Comparison of ENCODE assay signal across 18 cellular contexts in genomic region chr13:57604442-57604841, GRCh38. TPM values are rescaled to one million over a fixed set of nuclear protein-coding genes. Genes with fewer than 3 reads are reported as not detected.
DNase-seq lines count a peak whose midpoint lies in the region; ATAC-seq, FAIRE-seq and TF ChIP-seq lines count a peak whose summit lies in the region.
"Had no signal": no experiment of that assay in that cellular context is flagged by ENCODE, and none has a peak within 500 bp of the region (broad histone marks: within the 10 kb centered on the region; RNA-seq: fewer than 3 reads in every experiment).

No MANE protein-coding gene starts in this region.

- H3K4me1 Mint-ChIP-seq in WTC11 = peaks cover 36% of the 10 kb centered on the region
- H3K4me1 Mint-ChIP-seq: CD4-positive, alpha-beta memory T cell had no signal

- H3K56ac ChIP-seq in mesendoderm (ENCODE audit: low read length) = no peak overlapping the region

- H3K4me3 ChIP-seq in HUES64 (ENCODE audit: low read length) (no peak overlapping the region; the same call in 1 of the 2 replicates), mesendoderm (ENCODE audit: low read length) (no peak overlapping the region), vagina (no peak overlapping the region), pancreas (no peak overlapping the region)
- H3K4me3 ChIP-seq: A549 had no signal

- H3K27ac ChIP-seq in HUES64 (ENCODE audit: low read depth, low read length) (peak overlapping the region; percentile 1; the same call in 1 of the 2 replicates), mesendoderm (ENCODE audit: low read depth, low read length) (no peak overlapping the region), vagina (no peak overlapping the region), pancreas (no peak overlapping the region)
- H3K27ac ChIP-seq: A549, C4-2B had no signal

- no peak overlapping the region for H3K4ac ChIP-seq in mesendoderm (ENCODE audit: low read depth, low read length)

- no peaks in the 10 kb centered on the region for H3K79me1 ChIP-seq in mesendoderm (ENCODE audit: low read length)

- no peaks in the 10 kb centered on the region for H3K27me3 ChIP-seq in HUES64 (ENCODE audit: insufficient read depth, low read length)
- H3K27me3 ChIP-seq in mesendoderm (ENCODE audit: insufficient read depth, low read length, poor library complexity) = no peaks in the 10 kb centered on the region
- H3K27me3 ChIP-seq in vagina = no peaks in the 10 kb centered on the region
- H3K27me3 ChIP-seq in pancreas = no peaks in the 10 kb centered on the region
- H3K27me3 ChIP-seq: BE2C had no signal

- no peak for DNase-seq in WTC11 (ENCODE audit: low spot score)
- DNase-seq in mesendoderm = peak; percentile 28
- DNase-seq in NCI-H1417 treated with DMSO at 0.1 percent for 48 hours (lab: John Stamatoyannopoulos, UW) = no peak
- DNase-seq in vagina (ENCODE audit: extremely low spot score in 2 of 2) = no peak
- no peak for DNase-seq in pancreas
- DNase-seq: BE2C; CD4-positive, alpha-beta memory T cell; DND-41; GDM1 had no signal

- H3K4me2 ChIP-seq in mesendoderm (ENCODE audit: low read length) = no peak overlapping the region
- H3K4me2 ChIP-seq: A549 had no signal

- H2BK5ac ChIP-seq in mesendoderm (ENCODE audit: low read length) = no peak overlapping the region

- no peaks in the 10 kb centered on the region for H3K9me3 ChIP-seq in HUES64 (ENCODE audit: insufficient read depth, low read depth, low read length)
- H3K9me3 ChIP-seq in vagina = no peaks in the 10 kb centered on the region
- no peaks in the 10 kb centered on the region for H3K9me3 ChIP-seq in pancreas
- H3K9me3 ChIP-seq: A549, BE2C had no signal

- H2BK15ac ChIP-seq in mesendoderm (replicated peaks; ENCODE audit: low read depth) = no peak overlapping the region

- no peaks in the 10 kb centered on the region for H3K79me2 ChIP-seq in mesendoderm (ENCODE audit: control insufficient read depth, insufficient read depth, low read length)

- H3K27ac Mint-ChIP-seq in WTC11 = 0 out of 2 replicates have a peak overlapping the region, but pooled peaks have one; percentile 73
- H3K27ac Mint-ChIP-seq: CD4-positive, alpha-beta memory T cell had no signal

- no peak overlapping the region for H2AK5ac ChIP-seq in mesendoderm (ENCODE audit: low read length)

- ATAC-seq in WTC11 = peak; percentile 86
- no peak for ATAC-seq in pancreas
- ATAC-seq in GM21447 (IDR thresholded peaks at IDR 0.05; ENCODE audit: unreplicated experiment) = no peak
- ATAC-seq: A549, HepG2 had no signal

- 15% methylated on average over 2 of the region's 2 CpGs for WGBS in HUES64
- WGBS in mesendoderm (ENCODE audit: extremely low coverage, insufficient coverage, low lambda C conversion rate) = no CpG with 5 or more reads among the region's 2 CpGs
- 83 to 84% methylated on average over 2 of the region's 2 CpGs for WGBS in pancreas, 2 donors

- H3K36me3 ChIP-seq in HUES64 (ENCODE audit: insufficient read depth, low read length) (no peaks in the 10 kb centered on the region), mesendoderm (ENCODE audit: control insufficient read depth, insufficient read depth, low read length) (no peaks in the 10 kb centered on the region), vagina (no peaks in the 10 kb centered on the region), pancreas (no peaks in the 10 kb centered on the region)
- H3K36me3 ChIP-seq: BE2C had no signal

- CTCF ChIA-PET in WTC11 (lab: Charles Lee) = interaction anchor here (1.0 to 2.5 kb wide), 3 partner anchors 20 to 29 kb away, joined by 3 to 33 read pairs (median 9); no protein-coding TSS in a partner anchor

- H3K9me3 Mint-ChIP-seq in WTC11 = peaks cover 3% of the 10 kb centered on the region; the same call in 1 of the 2 replicates

- peak overlapping the region; percentile 48 for H3K4me3 Mint-ChIP-seq in WTC11
- H3K4me3 Mint-ChIP-seq: CD4-positive, alpha-beta memory T cell had no signal

- intact Hi-C loops in vagina (cut with DNase I) = no loop called here
- intact Hi-C loops in pancreas (cut with DNase I) = no loop called here

- POLR2A ChIA-PET in WTC11 (lab: Charles Lee) = no interaction called here

- no peak for FAIRE-seq in pancreas (lab: Jason Lieb, UNC)
- FAIRE-seq: A549, GM12892, H54, HepG2 had no signal

- no peak overlapping the region for H4K8ac ChIP-seq in mesendoderm (ENCODE audit: low read depth, low read length)

- peaks cover 40% of the 10 kb centered on the region for H3K4me1 ChIP-seq in HUES64 (ENCODE audit: insufficient read depth, low read length)
- no peaks in the 10 kb centered on the region for H3K4me1 ChIP-seq in mesendoderm (ENCODE audit: control insufficient read depth, low read depth, low read length)
- H3K4me1 ChIP-seq in vagina = no peaks in the 10 kb centered on the region
- no peaks in the 10 kb centered on the region for H3K4me1 ChIP-seq in pancreas
- H3K4me1 ChIP-seq: A549, BE2C had no signal

- no peaks in the 10 kb centered on the region for H3K36me3 Mint-ChIP-seq in WTC11
- H3K36me3 Mint-ChIP-seq: CD4-positive, alpha-beta memory T cell had no signal

- H3K18ac ChIP-seq in mesendoderm (ENCODE audit: low read length) = no peak overlapping the region

- H3K27me3 Mint-ChIP-seq in WTC11 (ENCODE audit: low read depth) = no peaks in the 10 kb centered on the region
- H3K27me3 Mint-ChIP-seq: CD4-positive, alpha-beta memory T cell had no signal

- TF ChIP-seq CTCF in WTC11 (IDR thresholded peaks at IDR 0.05) (no peak), vagina (IDR thresholded peaks at IDR 0.05) (no peak), pancreas (IDR thresholded peaks at IDR 0.05) (no peak)

- no peak overlapping the region for H2BK120ac ChIP-seq in mesendoderm (ENCODE audit: low read depth, low read length)

- TF ChIP-seq POLR2A in vagina (IDR thresholded peaks at IDR 0.05) = no peak

- H3K9ac ChIP-seq in HUES64 (ENCODE audit: low read depth, low read length) (no peak overlapping the region), mesendoderm (ENCODE audit: low read length) (no peak overlapping the region)

- no peak overlapping the region for H4K5ac ChIP-seq in mesendoderm (ENCODE audit: low read length)

- no peak overlapping the region for H3K23ac ChIP-seq in mesendoderm (ENCODE audit: low read length)

TF ChIP-seq in WTC11, 78 proteins besides CTCF, POLR2A, EP300 and RAD21 (continues in another document):
- TF ChIP-seq SMAD4 (CRISPR knock-in tag; IDR thresholded peaks at IDR 0.05) (no peak), NFATC4 (CRISPR knock-in tag; IDR thresholded peaks at IDR 0.05) (no peak), EMX1 (CRISPR knock-in tag; IDR thresholded peaks at IDR 0.05) (no peak), ZNF232 (CRISPR knock-in tag; IDR thresholded peaks at IDR 0.05) (no peak), CREM (CRISPR knock-in tag; IDR thresholded peaks at IDR 0.05) (no peak)
- TF ChIP-seq, protein P1, sequence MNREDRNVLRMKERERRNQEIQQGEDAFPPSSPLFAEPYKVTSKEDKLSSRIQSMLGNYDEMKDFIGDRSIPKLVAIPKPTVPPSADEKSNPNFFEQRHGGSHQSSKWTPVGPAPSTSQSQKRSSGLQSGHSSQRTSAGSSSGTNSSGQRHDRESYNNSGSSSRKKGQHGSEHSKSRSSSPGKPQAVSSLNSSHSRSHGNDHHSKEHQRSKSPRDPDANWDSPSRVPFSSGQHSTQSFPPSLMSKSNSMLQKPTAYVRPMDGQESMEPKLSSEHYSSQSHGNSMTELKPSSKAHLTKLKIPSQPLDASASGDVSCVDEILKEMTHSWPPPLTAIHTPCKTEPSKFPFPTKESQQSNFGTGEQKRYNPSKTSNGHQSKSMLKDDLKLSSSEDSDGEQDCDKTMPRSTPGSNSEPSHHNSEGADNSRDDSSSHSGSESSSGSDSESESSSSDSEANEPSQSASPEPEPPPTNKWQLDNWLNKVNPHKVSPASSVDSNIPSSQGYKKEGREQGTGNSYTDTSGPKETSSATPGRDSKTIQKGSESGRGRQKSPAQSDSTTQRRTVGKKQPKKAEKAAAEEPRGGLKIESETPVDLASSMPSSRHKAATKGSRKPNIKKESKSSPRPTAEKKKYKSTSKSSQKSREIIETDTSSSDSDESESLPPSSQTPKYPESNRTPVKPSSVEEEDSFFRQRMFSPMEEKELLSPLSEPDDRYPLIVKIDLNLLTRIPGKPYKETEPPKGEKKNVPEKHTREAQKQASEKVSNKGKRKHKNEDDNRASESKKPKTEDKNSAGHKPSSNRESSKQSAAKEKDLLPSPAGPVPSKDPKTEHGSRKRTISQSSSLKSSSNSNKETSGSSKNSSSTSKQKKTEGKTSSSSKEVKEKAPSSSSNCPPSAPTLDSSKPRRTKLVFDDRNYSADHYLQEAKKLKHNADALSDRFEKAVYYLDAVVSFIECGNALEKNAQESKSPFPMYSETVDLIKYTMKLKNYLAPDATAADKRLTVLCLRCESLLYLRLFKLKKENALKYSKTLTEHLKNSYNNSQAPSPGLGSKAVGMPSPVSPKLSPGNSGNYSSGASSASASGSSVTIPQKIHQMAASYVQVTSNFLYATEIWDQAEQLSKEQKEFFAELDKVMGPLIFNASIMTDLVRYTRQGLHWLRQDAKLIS (CRISPR knock-in tag; IDR thresholded peaks at IDR 0.05; ENCODE audit: borderline replicate concordance) = no peak
- TF ChIP-seq, protein P2, sequence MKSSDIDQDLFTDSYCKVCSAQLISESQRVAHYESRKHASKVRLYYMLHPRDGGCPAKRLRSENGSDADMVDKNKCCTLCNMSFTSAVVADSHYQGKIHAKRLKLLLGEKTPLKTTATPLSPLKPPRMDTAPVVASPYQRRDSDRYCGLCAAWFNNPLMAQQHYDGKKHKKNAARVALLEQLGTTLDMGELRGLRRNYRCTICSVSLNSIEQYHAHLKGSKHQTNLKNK (CRISPR knock-in tag; IDR thresholded peaks at IDR 0.05) = no peak
- TF ChIP-seq, protein P3, sequence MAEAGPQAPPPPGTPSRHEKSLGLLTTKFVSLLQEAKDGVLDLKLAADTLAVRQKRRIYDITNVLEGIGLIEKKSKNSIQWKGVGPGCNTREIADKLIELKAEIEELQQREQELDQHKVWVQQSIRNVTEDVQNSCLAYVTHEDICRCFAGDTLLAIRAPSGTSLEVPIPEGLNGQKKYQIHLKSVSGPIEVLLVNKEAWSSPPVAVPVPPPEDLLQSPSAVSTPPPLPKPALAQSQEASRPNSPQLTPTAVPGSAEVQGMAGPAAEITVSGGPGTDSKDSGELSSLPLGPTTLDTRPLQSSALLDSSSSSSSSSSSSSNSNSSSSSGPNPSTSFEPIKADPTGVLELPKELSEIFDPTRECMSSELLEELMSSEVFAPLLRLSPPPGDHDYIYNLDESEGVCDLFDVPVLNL (CRISPR knock-in tag; IDR thresholded peaks at IDR 0.05; ENCODE audit: borderline replicate concordance, low read depth) = no peak

RNA-seq across cellular contexts. Expression of gene PCDH17, which starts 27.1 kb away (rescaled TPM):
- 1.1 TPM for polyA plus RNA-seq in HUES64 (2013, experiment 1 of 2)
- polyA plus RNA-seq in HUES64 (2013, experiment 2 of 2) = 1.3 TPM
- total RNA-seq in WTC11 (2021) = 0.85 to 1.1 TPM (median 0.89 TPM) in 3 replicates
- polyA plus RNA-seq in mesendoderm (2013, experiment 1 of 2) = 0.70 TPM
- polyA plus RNA-seq in mesendoderm (2013, experiment 2 of 2) = 0.67 TPM
- total RNA-seq in vagina = 10.1 TPM
- 10 to 100 TPM in 1 of 6 donors, 1 to 10 TPM in 5; 3.7 to 10.2 (median 7.6) TPM for total RNA-seq in pancreas
- polyA plus RNA-seq in pancreas = 1 to 10 TPM; 2.1 to 7.3 TPM
- total RNA-seq: CD4-positive, alpha-beta memory T cell; HepG2; HT-29 had no signal
- polyA plus RNA-seq: AG04450; CD4-positive, alpha-beta memory T cell; HepG2 had no signal
